ENCODE assay signal across 1 cellular context in the genomic region with DNA sequence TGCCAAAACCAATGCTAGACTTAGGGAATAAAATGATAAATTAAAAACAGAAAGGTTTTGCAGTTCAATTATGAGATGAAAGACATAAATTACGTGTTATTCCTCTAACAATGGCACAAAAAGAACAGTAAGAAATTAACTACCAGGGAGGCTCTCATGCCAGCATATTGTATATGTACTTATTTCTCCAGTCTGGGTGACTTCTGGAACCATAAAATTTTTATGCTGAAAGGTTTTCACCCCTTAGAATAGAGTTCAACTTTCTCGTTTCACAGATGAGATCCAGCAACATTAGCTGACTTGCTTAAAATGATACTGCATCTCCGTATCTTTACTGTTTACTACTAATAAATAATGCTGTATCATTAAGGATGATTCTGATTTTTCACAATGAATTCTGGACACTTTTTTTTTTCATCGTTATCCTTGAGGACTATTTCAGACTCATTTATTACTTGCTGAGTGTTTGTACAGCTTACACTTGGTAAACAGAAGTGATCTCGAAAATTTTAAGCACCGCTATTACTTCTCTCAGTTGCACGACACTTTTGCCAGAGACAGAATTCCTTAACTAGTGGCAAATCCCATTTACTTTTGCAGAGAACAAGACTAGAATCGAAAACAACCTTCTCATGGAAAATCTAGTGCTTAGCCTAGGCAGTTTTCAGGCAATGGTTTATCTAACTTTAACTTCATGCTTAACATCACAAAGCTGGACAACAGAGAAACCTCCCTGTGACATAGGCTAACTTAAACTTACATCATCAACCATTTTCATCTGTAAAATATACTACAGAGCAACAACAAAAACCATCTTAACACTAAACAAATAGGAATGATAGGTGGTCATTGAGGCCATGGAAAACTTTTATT.
TF ChIP-seq lines count a peak whose summit lies in the region.

No MANE protein-coding gene starts in this region.

TF ChIP-seq in SK-N-SH treated with all-trans-retinoic acid at 6 μM for 48 hours, 23 proteins besides CTCF, POLR2A, EP300 and RAD21 (continued from another document):
- TF ChIP-seq, protein P1, sequence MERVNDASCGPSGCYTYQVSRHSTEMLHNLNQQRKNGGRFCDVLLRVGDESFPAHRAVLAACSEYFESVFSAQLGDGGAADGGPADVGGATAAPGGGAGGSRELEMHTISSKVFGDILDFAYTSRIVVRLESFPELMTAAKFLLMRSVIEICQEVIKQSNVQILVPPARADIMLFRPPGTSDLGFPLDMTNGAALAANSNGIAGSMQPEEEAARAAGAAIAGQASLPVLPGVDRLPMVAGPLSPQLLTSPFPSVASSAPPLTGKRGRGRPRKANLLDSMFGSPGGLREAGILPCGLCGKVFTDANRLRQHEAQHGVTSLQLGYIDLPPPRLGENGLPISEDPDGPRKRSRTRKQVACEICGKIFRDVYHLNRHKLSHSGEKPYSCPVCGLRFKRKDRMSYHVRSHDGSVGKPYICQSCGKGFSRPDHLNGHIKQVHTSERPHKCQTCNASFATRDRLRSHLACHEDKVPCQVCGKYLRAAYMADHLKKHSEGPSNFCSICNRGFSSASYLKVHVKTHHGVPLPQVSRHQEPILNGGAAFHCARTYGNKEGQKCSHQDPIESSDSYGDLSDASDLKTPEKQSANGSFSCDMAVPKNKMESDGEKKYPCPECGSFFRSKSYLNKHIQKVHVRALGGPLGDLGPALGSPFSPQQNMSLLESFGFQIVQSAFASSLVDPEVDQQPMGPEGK (CRISPR knock-in tag; IDR thresholded peaks at IDR 0.05; ENCODE audit: borderline replicate concordance): no peak
- TF ChIP-seq GLIS3 (CRISPR knock-in tag; IDR thresholded peaks at IDR 0.05): no peak
